ENCODE assay signal across 12 cellular contexts in the genomic region with DNA sequence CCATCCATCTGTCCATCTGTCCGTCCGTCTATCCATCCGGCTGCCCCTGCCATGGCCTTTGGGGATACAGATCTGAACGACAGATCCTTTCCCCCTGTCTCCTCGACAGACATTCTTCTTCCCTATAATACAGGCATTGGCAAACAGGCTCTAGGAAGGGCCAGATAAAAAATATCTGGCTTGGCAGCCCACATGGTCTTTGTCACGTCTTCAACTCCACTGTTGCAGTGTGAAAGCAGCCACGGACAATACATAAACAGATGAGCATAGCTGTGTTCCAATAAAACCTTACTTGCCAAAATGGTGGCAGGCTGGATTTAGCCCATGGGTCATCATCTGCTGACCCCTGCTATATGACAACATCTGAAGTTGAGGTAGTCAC.
DNase-seq lines count a peak whose midpoint lies in the region; ATAC-seq and TF ChIP-seq lines count a peak whose summit lies in the region.
"Had no signal": no experiment of that assay in that cellular context is flagged by ENCODE, and none has a peak within 500 bp of the region (broad histone marks: within the 10 kb centered on the region; RNA-seq: fewer than 3 reads in every experiment).

No MANE protein-coding gene starts in this region.

- no peaks in the 10 kb centered on the region for H3K36me3 ChIP-seq in lower lobe of right lung
- H3K36me3 ChIP-seq in stomach smooth muscle (ENCODE audit: control insufficient read depth in 2 of 2, insufficient read depth in 2 of 2, low read length in 2 of 2): no peaks in the 10 kb centered on the region

- peaks cover 30% of the 10 kb centered on the region for H3K4me1 ChIP-seq in lower lobe of right lung
- H3K4me1 ChIP-seq in stomach smooth muscle (ENCODE audit: control insufficient read depth, insufficient read depth, low read length): peaks cover 26% of the 10 kb centered on the region

- H3K4me3 ChIP-seq in dorsolateral prefrontal cortex: peak overlapping the region in 39 of 59 donors; percentile 7 to 57 (median 41)
- peak overlapping the region; percentile 43 for H3K4me3 ChIP-seq in lower lobe of right lung
- peak overlapping the region; percentile 77 to 85 for H3K4me3 ChIP-seq in stomach smooth muscle (ENCODE audit: low read length in 2 of 2)

- ATAC-seq in lower lobe of right lung (no peak), GM18520 (IDR thresholded peaks at IDR 0.05; ENCODE audit: unreplicated experiment) (no peak)
- ATAC-seq in activated CD8-positive, alpha-beta T cell treated with anti-CD3 and anti-CD28 coated beads, Interleukin-2, amount 10 ng/mL, durations not matched to agents 7 days and 5 days: no peak
- ATAC-seq: effector memory CD8-positive, alpha-beta T cell; stimulated activated naive CD8-positive, alpha-beta T cell treated with anti-CD3 and anti-CD28 coated beads, Interleukin-15, amount 100 ng/mL, for 72 hours had no signal

- H3K27me3 ChIP-seq in dorsolateral prefrontal cortex (peaks cover 0 to 14% (median 0%) of the 10 kb centered on the region in 45 donors), lower lobe of right lung (ENCODE audit: low read depth) (no peaks in the 10 kb centered on the region), stomach smooth muscle (ENCODE audit: control insufficient read depth in 1 of 2, insufficient read depth in 2 of 2, low read length in 2 of 2) (no peaks in the 10 kb centered on the region)

- peaks cover 48% of the 10 kb centered on the region for H3K4me1 Mint-ChIP-seq in HFFc6 (ENCODE audit: low read depth)
- peaks cover 16% of the 10 kb centered on the region for H3K4me1 Mint-ChIP-seq in activated CD8-positive, alpha-beta T cell treated with anti-CD3 and anti-CD28 coated beads, Interleukin-2, amount 10 ng/mL, durations not matched to agents 7 days and 5 days (ENCODE audit: low read depth)

- peak overlapping the region; percentile 85 for H3K27ac Mint-ChIP-seq in HFFc6
- H3K27ac Mint-ChIP-seq in activated CD8-positive, alpha-beta T cell treated with anti-CD3 and anti-CD28 coated beads, Interleukin-2, amount 10 ng/mL, durations not matched to agents 7 days and 5 days: no peak overlapping the region
- H3K27ac Mint-ChIP-seq: effector memory CD8-positive, alpha-beta T cell had no signal

- intact Hi-C loops in dorsolateral prefrontal cortex (cut with DNase I): no loop called here
- intact Hi-C loops in lower lobe of right lung (cut with DNase I): no loop called here

- CTCF ChIA-PET in activated CD8-positive, alpha-beta T cell treated with anti-CD3 and anti-CD28 coated beads, Interleukin-2, amount 10 ng/mL, durations not matched to agents 7 days and 5 days (lab: Charles Lee): no interaction called here

- H3K27ac ChIP-seq in dorsolateral prefrontal cortex: peak overlapping the region in 2 of 59 donors; percentile 4 to 23
- peak overlapping the region; percentile 68 for H3K27ac ChIP-seq in lower lobe of right lung
- no peak overlapping the region for H3K27ac ChIP-seq in stomach smooth muscle (ENCODE audit: low read length)

- peaks cover 29% of the 10 kb centered on the region for H3K36me3 Mint-ChIP-seq in HFFc6 (ENCODE audit: low read depth)
- H3K36me3 Mint-ChIP-seq in activated CD8-positive, alpha-beta T cell treated with anti-CD3 and anti-CD28 coated beads, Interleukin-2, amount 10 ng/mL, durations not matched to agents 7 days and 5 days (ENCODE audit: low read depth): peaks cover 4% of the 10 kb centered on the region

- DNase-seq in HFFc6: no peak
- no peak for DNase-seq in dorsolateral prefrontal cortex
- DNase-seq in lower lobe of right lung: no peak
- DNase-seq in activated effector memory CD4-positive, alpha-beta T cell treated with anti-CD3 and anti-CD28 coated beads, Interleukin-2, amount 50 U/mL, for 16 hours: no peak
- no peak for DNase-seq in globus pallidus (ENCODE audit: low spot score)
- DNase-seq in activated CD8-positive, alpha-beta T cell treated with anti-CD3 and anti-CD28 coated beads, Interleukin-2, amount 10 ng/mL, durations not matched to agents 7 days and 5 days: no peak
- DNase-seq: amniotic stem cell; effector memory CD8-positive, alpha-beta T cell; GF-D8; stimulated activated naive CD8-positive, alpha-beta T cell treated with anti-CD3 and anti-CD28 coated beads, Interleukin-15, amount 100 ng/mL, for 72 hours had no signal

- H3K4me3 Mint-ChIP-seq in HFFc6: peak overlapping the region; percentile 92
- H3K4me3 Mint-ChIP-seq in activated CD8-positive, alpha-beta T cell treated with anti-CD3 and anti-CD28 coated beads, Interleukin-2, amount 10 ng/mL, durations not matched to agents 7 days and 5 days: no peak overlapping the region
- H3K4me3 Mint-ChIP-seq: effector memory CD8-positive, alpha-beta T cell; stimulated activated naive CD8-positive, alpha-beta T cell treated with anti-CD3 and anti-CD28 coated beads, Interleukin-15, amount 100 ng/mL, for 72 hours had no signal

- H3K9me3 ChIP-seq in lower lobe of right lung: no peaks in the 10 kb centered on the region
- H3K9me3 ChIP-seq in stomach smooth muscle (ENCODE audit: control insufficient read depth in 2 of 2, low read length in 2 of 2): peaks cover 0 to 4% of the 10 kb centered on the region in 2 donors

- H3K27me3 Mint-ChIP-seq in HFFc6 (ENCODE audit: insufficient read depth): peaks cover 4% of the 10 kb centered on the region
- peaks cover 5% of the 10 kb centered on the region for H3K27me3 Mint-ChIP-seq in activated CD8-positive, alpha-beta T cell treated with anti-CD3 and anti-CD28 coated beads, Interleukin-2, amount 10 ng/mL, durations not matched to agents 7 days and 5 days (ENCODE audit: low read depth)

- POLR2A ChIA-PET in activated CD8-positive, alpha-beta T cell treated with anti-CD3 and anti-CD28 coated beads, Interleukin-2, amount 10 ng/mL, durations not matched to agents 7 days and 5 days (lab: Charles Lee): no interaction called here

- H3K9ac ChIP-seq in stomach smooth muscle (ENCODE audit: low read length in 2 of 2): peak overlapping the region; percentile 55 to 63

- TF ChIP-seq CTCF in HFFc6 (IDR thresholded peaks at IDR 0.05) (no peak), dorsolateral prefrontal cortex (IDR thresholded peaks at IDR 0.05 in 54 of 56, conservative IDR thresholded peaks at IDR 0.05 in 2 of 56; ENCODE audit: low read depth in 1 of 56, partially characterized antibody in 56 of 56) (no peak), lower lobe of right lung (IDR thresholded peaks at IDR 0.05) (no peak)

- H3K9me3 Mint-ChIP-seq in HFFc6: peaks cover 22% of the 10 kb centered on the region
- H3K9me3 Mint-ChIP-seq in activated CD8-positive, alpha-beta T cell treated with anti-CD3 and anti-CD28 coated beads, Interleukin-2, amount 10 ng/mL, durations not matched to agents 7 days and 5 days (ENCODE audit: insufficient read depth): peaks cover 18% of the 10 kb centered on the region
- H3K9me3 Mint-ChIP-seq: effector memory CD8-positive, alpha-beta T cell had no signal
